In genomic region chr12:54439521-54440255, GRCh38 we compare ENCODE assay signal across 8 cellular contexts. TPM values are rescaled to one million over a fixed set of nuclear protein-coding genes. Genes with fewer than 3 reads are reported as not detected.
DNase-seq lines count a peak whose midpoint lies in the region; ATAC-seq and TF ChIP-seq lines count a peak whose summit lies in the region.

No MANE protein-coding gene starts in this region.

- peak; percentile 67 for TF ChIP-seq CTCF in HL-60 (IDR thresholded peaks at IDR 0.05; ENCODE audit: insufficient read depth, low read length)
- TF ChIP-seq CTCF in OCI-LY3 (IDR thresholded peaks at IDR 0.05; ENCODE audit: low read depth, low read length) = peak; percentile 86
- TF ChIP-seq CTCF in breast epithelium (IDR thresholded peaks at IDR 0.05) = peak; percentile 81 to 93 (median 87)

- H3K9me3 ChIP-seq in OCI-LY3 (ENCODE audit: insufficient read depth, low read length) = no peaks in the 10 kb centered on the region
- no peaks in the 10 kb centered on the region for H3K9me3 ChIP-seq in breast epithelium

- H3K9ac ChIP-seq in OCI-LY3 (ENCODE audit: low read length) = no peak overlapping the region

- H2AFZ ChIP-seq in OCI-LY3 (ENCODE audit: low read depth, low read length) = no peak overlapping the region

- H4K20me1 ChIP-seq in OCI-LY3 (ENCODE audit: insufficient read depth, low read length) = no peaks in the 10 kb centered on the region

- peak; percentile 29 for DNase-seq in NCI-H1105 treated with DMSO at 0.1 percent for 48 hours (lab: John Stamatoyannopoulos, UW)
- no peak for DNase-seq in NCI-H1105 (lab: John Stamatoyannopoulos, UW)
- peak in 1 of 2 experiments; percentile 66 for DNase-seq in HL-60 (ENCODE audit: low read depth in 1 of 2, low spot score in 1 of 2)
- no peak for DNase-seq in breast epithelium (ENCODE audit: low spot score in 2 of 2)
- no peak for DNase-seq in left colon
- DNase-seq in superior temporal gyrus (ENCODE audit: extremely low spot score) = peak; percentile 83

- no peak for TF ChIP-seq POLR2A in breast epithelium (IDR thresholded peaks at IDR 0.05)

- H3K27ac ChIP-seq in HL-60 (replicated peaks) (no peak overlapping the region), OCI-LY3 (ENCODE audit: low read length) (no peak overlapping the region), breast epithelium (no peak overlapping the region)

- H3K4me3 ChIP-seq in HL-60 (replicated peaks; ENCODE audit: insufficient read depth, low read length) (no peak overlapping the region), OCI-LY3 (ENCODE audit: low read length) (no peak overlapping the region), breast epithelium (no peak overlapping the region)

- ATAC-seq in left colon (peak; percentile 68), HG02610 (IDR thresholded peaks at IDR 0.05; ENCODE audit: unreplicated experiment) (no peak)

- no peaks in the 10 kb centered on the region for H3K27me3 ChIP-seq in HL-60 (ENCODE audit: insufficient read depth, poor library complexity, severe bottlenecking)
- peaks cover 36% of the 10 kb centered on the region for H3K27me3 ChIP-seq in OCI-LY3 (ENCODE audit: low read depth, low read length)
- H3K27me3 ChIP-seq in breast epithelium = no peaks in the 10 kb centered on the region

- peaks cover 7% of the 10 kb centered on the region; the same call in 1 of the 2 replicates for H3K4me1 ChIP-seq in OCI-LY3 (ENCODE audit: low read length)
- no peaks in the 10 kb centered on the region for H3K4me1 ChIP-seq in breast epithelium

- no peaks in the 10 kb centered on the region for H3K79me2 ChIP-seq in OCI-LY3 (ENCODE audit: low read length)

- H3K36me3 ChIP-seq in OCI-LY3 (replicated peaks; ENCODE audit: low read depth, low read length) (no peaks in the 10 kb centered on the region), breast epithelium (no peaks in the 10 kb centered on the region)

- intact Hi-C loops in breast epithelium (cut with DNase I; ENCODE audit: low total_unique reads) (loop anchor here (5.0 kb wide), 1 partner anchor 37 kb away; no protein-coding TSS in a partner anchor), left colon (cut with DNase I, micrococcal nuclease) (loop anchor here (5.0 kb wide), 2 partner anchors 37 to 42 kb away; no protein-coding TSS in a partner anchor)

- H3K4me2 ChIP-seq in OCI-LY3 (ENCODE audit: low read length) = 0 out of 2 replicates have a peak overlapping the region, but pooled peaks have one; percentile 8

RNA-seq across cellular contexts. Expression of gene ITGA5, which starts 20.6 kb away (rescaled TPM):
- total RNA-seq in breast epithelium (100 to 1,000 TPM in 1 of 3 donors, 10 to 100 TPM in 2; 30.4 to 135 (median 81.9) TPM), left colon (10 to 100 TPM; 20.8 to 49.1 TPM)

RNA-seq across cellular contexts. Expression of gene GTSF1, which starts 33.7 kb away (rescaled TPM):
- 1 to 10 TPM in 1 of 3 donors, under 1 TPM in 1, not detected in 1; 0.96 to 1.3 TPM for total RNA-seq in breast epithelium
- under 1 TPM in 1 of 2 donors, not detected in 1; 0.67 TPM for total RNA-seq in left colon

RNA-seq across cellular contexts. Expression of gene ZNF385A, which starts 55.2 kb away (rescaled TPM):
- total RNA-seq in breast epithelium (10 to 100 TPM in 2 of 3 donors, 1 to 10 TPM in 1; 8.9 to 18.4 (median 10.5) TPM), left colon (1 to 10 TPM; 4.0 to 8.3 TPM)

RNA-seq across cellular contexts. Expression of gene NCKAP1L, which starts 57.9 kb away (rescaled TPM):
- total RNA-seq in breast epithelium = 10 to 100 TPM; 12.5 to 40.5 (median 15.7) TPM
- 10 to 100 TPM in 1 of 2 donors, 1 to 10 TPM in 1; 5.4 to 13.6 TPM for total RNA-seq in left colon

Comparison
In these comparisons a context has a peak if more than half of its experiments do, and no peak if none do; other contexts are left out.
1. DNase-seq: peak in NCI-H1105 treated with DMSO at 0.1 percent for 48 hours (single experiment) and superior temporal gyrus (single experiment); none in NCI-H1105 (single experiment), breast epithelium (0 of 2) and left colon (0 of 2).
2. Peak in every context shown above with its lines, with median percentiles within 50 percentile points of each other: CTCF ChIP-seq.